ENCODE assay signal across 24 cellular contexts in the genomic region with DNA sequence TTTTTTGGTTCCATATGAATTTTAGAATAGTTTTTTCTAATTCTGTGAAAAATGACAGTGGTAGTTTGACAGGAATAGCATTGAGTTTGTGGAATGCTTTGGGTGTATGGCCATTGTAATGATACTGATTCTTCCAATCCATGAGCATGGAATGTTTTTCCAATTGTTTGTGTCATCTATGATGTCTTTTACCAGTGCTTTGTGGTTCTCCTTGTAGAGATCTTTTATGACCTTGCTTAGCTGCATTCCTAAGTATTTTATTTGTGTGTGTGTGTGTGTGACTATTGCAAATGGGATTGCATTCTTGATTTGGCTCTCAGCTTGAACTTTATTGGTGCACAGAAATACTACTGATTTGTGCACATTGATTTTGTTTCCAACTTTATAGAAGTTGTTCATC. TPM values are rescaled to one million over a fixed set of nuclear protein-coding genes. Genes with fewer than 3 reads are reported as not detected.
DNase-seq lines count a peak whose midpoint lies in the region; TF ChIP-seq lines count a peak whose summit lies in the region.
"Had no signal": no experiment of that assay in that cellular context is flagged by ENCODE, and none has a peak within 500 bp of the region (broad histone marks: within the 10 kb centered on the region; RNA-seq: fewer than 3 reads in every experiment).

No MANE protein-coding gene starts in this region.

- peaks cover 33% of the 10 kb centered on the region for H3K27me3 Mint-ChIP-seq in activated CD4-positive, alpha-beta T cell treated with anti-CD3 and anti-CD28 coated beads, Interleukin-2, amount 10 ng/mL, durations not matched to agents 7 days and 5 days
- peaks cover 12% of the 10 kb centered on the region for H3K27me3 Mint-ChIP-seq in Caco-2 (ENCODE audit: insufficient read depth, unreplicated experiment)

- DNase-seq in GM23248: peak; percentile 17
- peak; percentile 4 for DNase-seq in fibroblast of the aortic adventitia (ENCODE audit: low read depth)
- DNase-seq in renal cortical epithelial cell (ENCODE audit: low read depth): peak; percentile 9
- no peak for DNase-seq in A673 (ENCODE audit: low spot score)
- DNase-seq in activated CD4-positive, alpha-beta T cell treated with anti-CD3 and anti-CD28 coated beads, Interleukin-2, amount 10 ng/mL, durations not matched to agents 7 days and 5 days: no peak
- no peak for DNase-seq in activated CD4-positive, alpha-beta T cell treated with anti-CD3 and anti-CD28 coated beads for 1 hour
- no peak for DNase-seq in Caco-2
- DNase-seq: DMS153, DND-41, NCI-H1092, NCI-H1436, NCI-H187, NCI-H2081 treated with DMSO at 0.1 percent for 48 hours, NCI-H2171, NCI-H226, NCI-H510A, NCI-H69, SHP77 had no signal

- H3K9me2 ChIP-seq in GM23248 (ENCODE audit: insufficient read depth): no peaks in the 10 kb centered on the region

- no peaks in the 10 kb centered on the region for H3F3A ChIP-seq in GM23248 (ENCODE audit: insufficient read depth)

- no peak overlapping the region for H2AFZ ChIP-seq in GM23248

- peaks cover 40% of the 10 kb centered on the region for H3K27me3 ChIP-seq in GM23248 (replicated peaks; ENCODE audit: insufficient read depth)
- peaks cover 28% of the 10 kb centered on the region for H3K27me3 ChIP-seq in A673 (replicated peaks; ENCODE audit: insufficient read depth, low read depth, low read length, poor library complexity)
- H3K27me3 ChIP-seq in Caco-2 (replicated peaks; ENCODE audit: control insufficient read depth, insufficient read depth, low read length): no peaks in the 10 kb centered on the region

- CTCF ChIA-PET in A673 (lab: Charles Lee): interaction anchor here (0.5 kb wide), 1 partner anchor 58 kb away, joined by 26 read pairs; no protein-coding TSS in a partner anchor
- CTCF ChIA-PET in activated CD4-positive, alpha-beta T cell treated with anti-CD3 and anti-CD28 coated beads, Interleukin-2, amount 10 ng/mL, durations not matched to agents 7 days and 5 days (lab: Charles Lee): interaction anchor here (1.3 kb wide), 1 partner anchor 13 kb away, joined by 3 read pairs; no protein-coding TSS in a partner anchor
- CTCF ChIA-PET in Caco-2 (lab: Charles Lee): no interaction called here

- no peaks in the 10 kb centered on the region for H3K9me3 Mint-ChIP-seq in activated CD4-positive, alpha-beta T cell treated with anti-CD3 and anti-CD28 coated beads, Interleukin-2, amount 10 ng/mL, durations not matched to agents 7 days and 5 days
- no peaks in the 10 kb centered on the region for H3K9me3 Mint-ChIP-seq in Caco-2 (ENCODE audit: unreplicated experiment)

- intact Hi-C loops in A673 (cut with micrococcal nuclease; ENCODE audit: unreplicated experiment) (no loop called here), Caco-2 (cut with micrococcal nuclease; ENCODE audit: unreplicated experiment) (no loop called here)

- no peak overlapping the region for H3K27ac Mint-ChIP-seq in activated CD4-positive, alpha-beta T cell treated with anti-CD3 and anti-CD28 coated beads, Interleukin-2, amount 10 ng/mL, durations not matched to agents 7 days and 5 days
- no peak overlapping the region for H3K27ac Mint-ChIP-seq in Caco-2 (ENCODE audit: unreplicated experiment)
- H3K27ac Mint-ChIP-seq: IgD-negative memory B cell had no signal

- H3K27ac ChIP-seq in GM23248 (no peak overlapping the region), A673 (ENCODE audit: low read depth, low read length, poor library complexity, severe bottlenecking) (no peak overlapping the region)
- H3K27ac ChIP-seq: KMS-11, RWPE1 had no signal

- no peak overlapping the region for H3K9ac ChIP-seq in GM23248
- H3K9ac ChIP-seq: KMS-11 had no signal

- TF ChIP-seq CTCF in fibroblast of the aortic adventitia (IDR thresholded peaks at IDR 0.05; ENCODE audit: insufficient read depth, low read length) (no peak), A673 (conservative IDR thresholded peaks at IDR 0.05; ENCODE audit: low read depth, low read length) (no peak), Caco-2 (IDR thresholded peaks at IDR 0.05; ENCODE audit: insufficient read depth in 1 of 2, low read depth in 1 of 2, low read length in 1 of 2, severe bottlenecking in 1 of 2, unreplicated experiment in 1 of 2) (no peak)

- H3K4me3 ChIP-seq in GM23248 (no peak overlapping the region), fibroblast of the aortic adventitia (ENCODE audit: low read depth, low read length) (no peak overlapping the region), A673 (ENCODE audit: low read depth, low read length, poor library complexity, severe bottlenecking) (no peak overlapping the region), Caco-2 (ENCODE audit: low read depth, low read length) (no peak overlapping the region)

- no peaks in the 10 kb centered on the region for H3K36me3 Mint-ChIP-seq in activated CD4-positive, alpha-beta T cell treated with anti-CD3 and anti-CD28 coated beads, Interleukin-2, amount 10 ng/mL, durations not matched to agents 7 days and 5 days (ENCODE audit: low read depth)
- peaks cover 5% of the 10 kb centered on the region for H3K36me3 Mint-ChIP-seq in Caco-2 (ENCODE audit: insufficient read depth, unreplicated experiment)
- H3K36me3 Mint-ChIP-seq: IgD-negative memory B cell had no signal

- H4K20me1 ChIP-seq in GM23248 (ENCODE audit: insufficient read depth): no peaks in the 10 kb centered on the region

- in situ Hi-C loops in GM23248 (cut with MboI): no loop called here

- no peaks in the 10 kb centered on the region for H3K4me1 Mint-ChIP-seq in activated CD4-positive, alpha-beta T cell treated with anti-CD3 and anti-CD28 coated beads, Interleukin-2, amount 10 ng/mL, durations not matched to agents 7 days and 5 days
- no peaks in the 10 kb centered on the region for H3K4me1 Mint-ChIP-seq in Caco-2 (ENCODE audit: low read depth, unreplicated experiment)

- H3K79me2 ChIP-seq in GM23248 (ENCODE audit: insufficient read depth): no peaks in the 10 kb centered on the region

- H3K4me2 ChIP-seq in GM23248 (ENCODE audit: unreplicated experiment): no peak overlapping the region
- H3K4me2 ChIP-seq: KMS-11 had no signal

- BruUV-seq in A673 (replicated peaks; lab: Mats Ljungman, UMichigan): no TSS peak
- no TSS peak for BruUV-seq in Caco-2 (replicated peaks; lab: Mats Ljungman, UMichigan)

- H3K9me3 ChIP-seq in GM23248 (ENCODE audit: low read depth) (no peaks in the 10 kb centered on the region), A673 (ENCODE audit: low read depth, low read length, poor library complexity, severe bottlenecking) (no peaks in the 10 kb centered on the region), Caco-2 (no peaks in the 10 kb centered on the region)

- no peak overlapping the region for H3K4me3 Mint-ChIP-seq in activated CD4-positive, alpha-beta T cell treated with anti-CD3 and anti-CD28 coated beads, Interleukin-2, amount 10 ng/mL, durations not matched to agents 7 days and 5 days
- H3K4me3 Mint-ChIP-seq in Caco-2 (ENCODE audit: unreplicated experiment): no peak overlapping the region

- POLR2A ChIA-PET in A673 (lab: Charles Lee; ENCODE audit: low non-redundant PET): no interaction called here
- POLR2A ChIA-PET in activated CD4-positive, alpha-beta T cell treated with anti-CD3 and anti-CD28 coated beads, Interleukin-2, amount 10 ng/mL, durations not matched to agents 7 days and 5 days (lab: Charles Lee): no interaction called here
- POLR2A ChIA-PET in Caco-2 (lab: Charles Lee): no interaction called here

- peaks cover 10% of the 10 kb centered on the region for H3K4me1 ChIP-seq in GM23248 (ENCODE audit: insufficient read depth)
- H3K4me1 ChIP-seq in A673 (ENCODE audit: insufficient read depth, low read length, poor library complexity, severe bottlenecking): no peaks in the 10 kb centered on the region
- no peaks in the 10 kb centered on the region for H3K4me1 ChIP-seq in Caco-2

- no peaks in the 10 kb centered on the region for H3K36me3 ChIP-seq in GM23248 (ENCODE audit: low read depth)
- no peaks in the 10 kb centered on the region for H3K36me3 ChIP-seq in A673 (ENCODE audit: insufficient read depth, low read length, poor library complexity, severe bottlenecking)
- H3K36me3 ChIP-seq in Caco-2 (ENCODE audit: control insufficient read depth, insufficient read depth, low read length): no peaks in the 10 kb centered on the region

RNA-seq across cellular contexts. Expression of a gene that starts 3.0 kb away (rescaled TPM):
- total RNA-seq in GM23248 (2014; rRNA removed; shearing (Covaris generic)): 4.1 and 4.4 TPM in 2 replicates
- polyA plus RNA-seq in GM23248 (2016; fragmentation: Nextera tagmentation; extraction: Ambion mirVana): 2.3 and 2.6 TPM in 2 replicates
- total RNA-seq in fibroblast of the aortic adventitia (ENCODE audit: low replicate concordance): 0.81 and 0.98 TPM in 2 replicates
- total RNA-seq in renal cortical epithelial cell: under 0.01 TPM in 1 of 2 replicates, not detected in the other
- not detected in 2 replicates for total RNA-seq in A673 (2021)
- total RNA-seq in activated CD4-positive, alpha-beta T cell treated with anti-CD3 and anti-CD28 coated beads, Interleukin-2, amount 10 ng/mL, durations not matched to agents 7 days and 5 days: under 1 TPM; 0.58 to 0.67 TPM
- not detected in 2 replicates for total RNA-seq in Caco-2 (2022)
- total RNA-seq: G401, H4 had no signal

RNA-seq across cellular contexts. Expression of a gene that starts 49.7 kb away (rescaled TPM):
- total RNA-seq in GM23248 (2014; rRNA removed; shearing (Covaris generic)): not detected in 2 replicates
- polyA plus RNA-seq in GM23248 (2016; fragmentation: Nextera tagmentation; extraction: Ambion mirVana): 0.18 TPM in 1 of 2 replicates, not detected in the other
- not detected in 2 replicates for total RNA-seq in fibroblast of the aortic adventitia (ENCODE audit: low replicate concordance)
- not detected in 2 replicates for total RNA-seq in renal cortical epithelial cell
- not detected in 2 replicates for total RNA-seq in A673 (2021)
- 10 to 100 TPM; 22.7 to 23.3 TPM for total RNA-seq in activated CD4-positive, alpha-beta T cell treated with anti-CD3 and anti-CD28 coated beads, Interleukin-2, amount 10 ng/mL, durations not matched to agents 7 days and 5 days
- not detected in 2 replicates for total RNA-seq in Caco-2 (2022)
- total RNA-seq: G401, H4 had no signal
- polyA plus RNA-seq: BJ had no signal

Comparison
In these comparisons a context has a peak if more than half of its experiments do, and no peak if none do; other contexts are left out.
1. DNase-seq: peak in GM23248 (single experiment), fibroblast of the aortic adventitia (single experiment) and renal cortical epithelial cell (single experiment); none in A673 (single experiment), activated CD4-positive, alpha-beta T cell treated with anti-CD3 and anti-CD28 coated beads, Interleukin-2, amount 10 ng/mL, durations not matched to agents 7 days and 5 days (single experiment), activated CD4-positive, alpha-beta T cell treated with anti-CD3 and anti-CD28 coated beads for 1 hour (single experiment) and Caco-2 (0 of 2).
2. RNA of a gene that starts 49.7 kb away (total RNA-seq): 22.7 to 23.3 TPM in activated CD4-positive, alpha-beta T cell treated with anti-CD3 and anti-CD28 coated beads, Interleukin-2, amount 10 ng/mL, durations not matched to agents 7 days and 5 days; not detected in GM23248, not detected in fibroblast of the aortic adventitia, not detected in renal cortical epithelial cell, not detected in A673 and not detected in Caco-2; every median in the first group is over 10 times any median in the second.